ENCODE assay signal across 7 cellular contexts in genomic region chr1:206911064-206911663, GRCh38. TPM values are rescaled to one million over a fixed set of nuclear protein-coding genes. Genes with fewer than 3 reads are reported as not detected.
A peak's percentile ranks its signal among the peaks of the same experiment; 100 is the strongest.
DNase-seq lines count a peak whose midpoint lies in the region; ATAC-seq and TF ChIP-seq lines count a peak whose summit lies in the region.

No MANE protein-coding gene starts in this region.

- H3K36me3 ChIP-seq in OCI-LY3 (replicated peaks; ENCODE audit: low read depth, low read length) (no peaks in the 10 kb centered on the region), lung (ENCODE audit: control insufficient read depth in 2 of 2, insufficient read depth in 2 of 2, low read length in 2 of 2) (no peaks in the 10 kb centered on the region)

- H4K20me1 ChIP-seq in OCI-LY3 (ENCODE audit: insufficient read depth, low read length), result no peaks in the 10 kb centered on the region

- no peak overlapping the region for H2AFZ ChIP-seq in OCI-LY3 (ENCODE audit: low read depth, low read length)

- no peaks in the 10 kb centered on the region for H3K9me3 ChIP-seq in OCI-LY3 (ENCODE audit: insufficient read depth, low read length)
- no peaks in the 10 kb centered on the region for H3K9me3 ChIP-seq in lung (ENCODE audit: control insufficient read depth in 2 of 2, insufficient read depth in 1 of 2, low read length in 1 of 2)

- H3K4me3 ChIP-seq in OCI-LY3 (ENCODE audit: low read length) (no peak overlapping the region), lung (no peak overlapping the region)

- H3K27me3 ChIP-seq in OCI-LY3 (ENCODE audit: low read depth, low read length) (peaks cover 22% of the 10 kb centered on the region), lung (ENCODE audit: control insufficient read depth, insufficient read depth) (no peaks in the 10 kb centered on the region)

- H3K79me2 ChIP-seq in OCI-LY3 (ENCODE audit: low read length), result no peaks in the 10 kb centered on the region

- H3K4me1 ChIP-seq in OCI-LY3 (ENCODE audit: low read length) (peaks cover 25% of the 10 kb centered on the region), lung (ENCODE audit: control insufficient read depth in 2 of 2, insufficient read depth in 2 of 2, low read length in 2 of 2) (peaks cover 2 to 9% of the 10 kb centered on the region in 2 donors)

- no peak overlapping the region for H3K27ac ChIP-seq in OCI-LY3 (ENCODE audit: low read length)
- no peak overlapping the region for H3K27ac ChIP-seq in lung (ENCODE audit: low read depth in 1 of 2, low read length in 1 of 2)

- no peak overlapping the region for H3K9ac ChIP-seq in OCI-LY3 (ENCODE audit: low read length)

- ATAC-seq in HG03280 (IDR thresholded peaks at IDR 0.05; ENCODE audit: unreplicated experiment) (peak; percentile 46), lung (ENCODE audit: insufficient read depth, low FRiP score) (no peak), HG03159 (IDR thresholded peaks at IDR 0.05; ENCODE audit: unreplicated experiment) (no peak), HG03354 (IDR thresholded peaks at IDR 0.05; ENCODE audit: poor library complexity, severe bottlenecking, unreplicated experiment) (no peak)

- TF ChIP-seq CTCF in OCI-LY3 (IDR thresholded peaks at IDR 0.05; ENCODE audit: low read depth, low read length), result peak; percentile 91
- TF ChIP-seq CTCF in lung (IDR thresholded peaks at IDR 0.05; ENCODE audit: control extremely low read depth, extremely low read depth), result peak; percentile 56

- no peak overlapping the region for H3K4me2 ChIP-seq in OCI-LY3 (ENCODE audit: low read length)

- 0% methylated on average over 1 of the region's 1 CpG for WGBS in lung, 2 donors

- DNase-seq in DMS79 (lab: John Stamatoyannopoulos, UW) (peak; percentile 13), cerebellar cortex (ENCODE audit: low spot score) (peak; percentile 45), lung (ENCODE audit: low spot score) (no peak)

RNA-seq across cellular contexts. Expression of gene FCMR, which starts 10.6 kb away (rescaled TPM):
- 10 to 100 TPM in 1 of 2 donors, 1 to 10 TPM in 1; 8.5 to 10.5 TPM for total RNA-seq in lung
- polyA plus RNA-seq in lung, result 10 to 100 TPM in 1 of 2 donors, 1 to 10 TPM in 1; 3.6 to 13.3 TPM

RNA-seq across cellular contexts. Expression of gene IL24, which starts 13.9 kb away (rescaled TPM):
- not detected for total RNA-seq in lung
- 1 to 10 TPM in 1 of 2 donors, under 1 TPM in 1; 0.67 to 8.7 TPM for polyA plus RNA-seq in lung

RNA-seq across cellular contexts. Expression of gene PIGR, which starts 35.1 kb away (rescaled TPM):
- 100 to 1,000 TPM; 381 to 845 TPM for total RNA-seq in lung
- polyA plus RNA-seq in lung, result 100 to 1,000 TPM; 131 to 216 TPM

RNA-seq across cellular contexts. Expression of gene IL20, which starts 45.7 kb away (rescaled TPM):
- total RNA-seq in lung, result not detected
- polyA plus RNA-seq in lung, result under 1 TPM; 0.11 to 0.12 TPM

RNA-seq across cellular contexts. Expression of gene FCAMR, which starts 59.1 kb away (rescaled TPM):
- under 1 TPM in 1 of 2 donors, not detected in 1; 0.40 TPM for total RNA-seq in lung
- polyA plus RNA-seq in lung, result under 1 TPM in 1 of 2 donors, not detected in 1; 0.18 TPM
